ENCODE assay signal across 1 cellular context in genomic region chr2:188293601-188294482, GRCh38.
TF ChIP-seq lines count a peak whose summit lies in the region.

No MANE protein-coding gene starts in this region.

TF ChIP-seq in HepG2, 621 proteins besides CTCF, POLR2A, EP300 and RAD21 (continued from another document):
- TF ChIP-seq E2F5 (CRISPR knock-in tag; conservative IDR thresholded peaks at IDR 0.05) (no peak), CSRNP1 (CRISPR knock-in tag; IDR thresholded peaks at IDR 0.05) (no peak), SKIL (CRISPR knock-in tag; IDR thresholded peaks at IDR 0.05; ENCODE audit: borderline replicate concordance) (no peak), MZF1 (CRISPR knock-in tag; IDR thresholded peaks at IDR 0.05; ENCODE audit: borderline replicate concordance) (no peak), ZNF143 (CRISPR knock-in tag; IDR thresholded peaks at IDR 0.05) (no peak)
